In genomic region chr12:26017484-26018211, GRCh38 we compare ENCODE assay signal across 8 cellular contexts. TPM values are rescaled to one million over a fixed set of nuclear protein-coding genes. Genes with fewer than 3 reads are reported as not detected.
DNase-seq lines count a peak whose midpoint lies in the region; ATAC-seq and TF ChIP-seq lines count a peak whose summit lies in the region.

No MANE protein-coding gene starts in this region.

- no peak for ATAC-seq in activated CD4-positive, CD25-positive, alpha-beta regulatory T cell treated with anti-CD3 and anti-CD28 coated beads, Interleukin-2, amount 50 U/mL, for 24 hours
- no peak for ATAC-seq in GM21360 (IDR thresholded peaks at IDR 0.05; ENCODE audit: unreplicated experiment)

- DNase-seq in NOMO-1 (lab: John Stamatoyannopoulos, UW; ENCODE audit: unreplicated experiment in 2 of 2) (peak; percentile 12), NOMO-1 treated with dmso at 0.1 percent for 144 hours (lab: John Stamatoyannopoulos, UW; ENCODE audit: unreplicated experiment) (no peak), M059J (ENCODE audit: low read depth) (peak; percentile 51), cardiac fibroblast (ENCODE audit: low read depth in 2 of 2) (peak; percentile 48 to 64), lung microvascular endothelial cell (ENCODE audit: low read depth in 2 of 2) (peak; percentile 67 to 72), inferior parietal cortex (ENCODE audit: extremely low spot score) (no peak)

- no peak overlapping the region for H3K4me3 ChIP-seq in cardiac fibroblast (replicated peaks in 1 of 2; ENCODE audit: low read depth in 2 of 2, low read length in 2 of 2)

- TF ChIP-seq CTCF in cardiac fibroblast (IDR thresholded peaks at IDR 0.05; ENCODE audit: low read depth, low read length) = peak; percentile 69

RNA-seq across cellular contexts. Expression of gene RASSF8, which starts 59.2 kb away (rescaled TPM):
- 35.9 and 41.2 TPM in 2 replicates for total RNA-seq in M059J (2014; rRNA removed; shearing (Covaris generic))
- 31.4 and 43.3 TPM in 2 replicates for total RNA-seq in lung microvascular endothelial cell

Comparison
In these comparisons a context has a peak if more than half of its experiments do, and no peak if none do; other contexts are left out.
1. DNase-seq: peak in NOMO-1 (2 of 2), M059J (single experiment), cardiac fibroblast (2 of 2) and lung microvascular endothelial cell (2 of 2); none in NOMO-1 treated with dmso at 0.1 percent for 144 hours (single experiment) and inferior parietal cortex (single experiment).